8 cellular contexts compared by ENCODE assay signal in genomic region chr17:40071720-40072480, GRCh38. TPM values are rescaled to one million over a fixed set of nuclear protein-coding genes. Genes with fewer than 3 reads are reported as not detected.
DNase-seq lines count a peak whose midpoint lies in the region; ATAC-seq and TF ChIP-seq lines count a peak whose summit lies in the region.

No MANE protein-coding gene starts in this region.

- ATAC-seq in GM21526 (IDR thresholded peaks at IDR 0.05; ENCODE audit: low FRiP score, unreplicated experiment) (no peak), HG03139 (IDR thresholded peaks at IDR 0.05; ENCODE audit: unreplicated experiment) (no peak), HG03565 (IDR thresholded peaks at IDR 0.05; ENCODE audit: unreplicated experiment) (no peak)

- peak overlapping the region; percentile 19; the same call in 1 of the 2 replicates for H3K4me3 ChIP-seq in BE2C (ENCODE audit: low read depth, low read length)

- H3K36me3 ChIP-seq in BE2C, result peaks cover 3% of the 10 kb centered on the region; the same call in 1 of the 2 replicates

- no peak for TF ChIP-seq CTCF in BE2C (IDR thresholded peaks at IDR 0.05; ENCODE audit: low read depth, low read length)

- H3K9me3 ChIP-seq in BE2C, result no peaks in the 10 kb centered on the region

- peak; percentile 83 for DNase-seq in BE2C
- DNase-seq in NCI-H1436 (lab: John Stamatoyannopoulos, UW), result peak; percentile 86
- peak; percentile 68 for DNase-seq in amniotic epithelial cell (ENCODE audit: low read depth)
- DNase-seq in kidney tubule cell (ENCODE audit: low spot score), result peak; percentile 22
- peak; percentile 70 to 98 (median 90) for DNase-seq in substantia nigra (lab: John Stamatoyannopoulos, UW)

- no peaks in the 10 kb centered on the region for H3K27me3 ChIP-seq in BE2C

- H3K4me1 ChIP-seq in BE2C, result peaks cover 77% of the 10 kb centered on the region

- peak overlapping the region; percentile 100 for H3K27ac ChIP-seq in substantia nigra (ENCODE audit: low read depth, low read length, poor library complexity, severe bottlenecking)

RNA-seq across cellular contexts. Expression of gene THRA, which starts 9.1 kb away (rescaled TPM):
- polyA plus RNA-seq in BE2C (2012; ENCODE audit: insufficient read depth, insufficient read length, low read depth), result 233 TPM

RNA-seq across cellular contexts. Expression of gene MED24, which starts 17.7 kb away (rescaled TPM):
- polyA plus RNA-seq in BE2C (2012; ENCODE audit: insufficient read depth, insufficient read length, low read depth), result 173 TPM

RNA-seq across cellular contexts. Expression of gene NR1D1, which starts 28.5 kb away (rescaled TPM):
- 24.5 TPM for polyA plus RNA-seq in BE2C (2012; ENCODE audit: insufficient read depth, insufficient read length, low read depth)

RNA-seq across cellular contexts. Expression of gene MSL1, which starts 49.9 kb away (rescaled TPM):
- polyA plus RNA-seq in BE2C (2012; ENCODE audit: insufficient read depth, insufficient read length, low read depth), result 119 TPM

RNA-seq across cellular contexts. Expression of gene CSF3, which starts 56.7 kb away (rescaled TPM):
- polyA plus RNA-seq in BE2C (2012; ENCODE audit: insufficient read depth, insufficient read length, low read depth), result not detected

Comparison
In these comparisons a context has a peak if more than half of its experiments do, and no peak if none do; other contexts are left out.
1. DNase-seq: peak in every context shown above with its lines; median percentile 90 in substantia nigra; 86 in NCI-H1436; 83 in BE2C; 68 in amniotic epithelial cell; 22 in kidney tubule cell.